In the genomic region with DNA sequence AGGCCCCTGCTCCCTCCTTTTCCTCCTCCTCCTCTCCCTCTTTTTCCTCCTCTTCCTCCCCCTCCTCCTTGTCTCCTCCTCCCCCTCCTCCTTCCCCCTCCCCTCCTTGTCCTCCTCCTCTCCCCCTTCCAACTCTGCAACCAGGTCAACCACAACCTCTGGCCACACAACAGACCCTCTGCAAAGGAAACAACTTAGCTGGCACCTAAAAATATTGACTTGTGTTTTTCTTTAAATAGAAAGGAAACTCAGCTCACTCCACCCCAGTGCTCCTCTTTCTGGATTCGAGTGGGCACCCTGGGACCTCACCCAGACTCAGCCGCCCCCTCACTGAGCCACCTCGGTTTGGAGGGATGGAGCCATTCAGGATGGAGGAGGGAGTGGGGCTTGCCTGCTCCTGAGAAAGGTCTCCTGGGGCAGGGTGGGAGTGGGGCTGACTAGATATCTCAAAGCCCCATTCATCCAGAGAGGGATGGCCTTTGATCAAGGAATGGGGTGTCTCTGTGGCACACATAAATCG, we compare ENCODE assay signal across 23 cellular contexts. TPM values are rescaled to one million over a fixed set of nuclear protein-coding genes. Genes with fewer than 3 reads are reported as not detected.
DNase-seq lines count a peak whose midpoint lies in the region; ATAC-seq and TF ChIP-seq lines count a peak whose summit lies in the region.
"Had no signal": no experiment of that assay in that cellular context is flagged by ENCODE, and none has a peak within 500 bp of the region (broad histone marks: within the 10 kb centered on the region; RNA-seq: fewer than 3 reads in every experiment).

No MANE protein-coding gene starts in this region.

- peaks cover 0 to 14% (median 7%) of the 10 kb centered on the region in 7 donors for H3K9me3 Mint-ChIP-seq in CD4-positive, CD25-positive, alpha-beta regulatory T cell
- peaks cover 36% of the 10 kb centered on the region for H3K9me3 Mint-ChIP-seq in T-helper 1 cell treated with Interleukin-12 subunit alpha and Interleukin-12 subunit beta and Interleukin-4 antibody, amounts not matched to agents 30 μg/mL and 1 μg/mL, for 36 hours
- H3K9me3 Mint-ChIP-seq in immature natural killer cell (peaks cover 0 to 5% (median under 1%) of the 10 kb centered on the region in 6 donors), glutamatergic neuron (ENCODE audit: unreplicated experiment) (peaks cover 6% of the 10 kb centered on the region)
- peaks cover 5% of the 10 kb centered on the region for H3K9me3 Mint-ChIP-seq in CD4-positive, alpha-beta T cell
- H3K9me3 Mint-ChIP-seq: CD8-positive, alpha-beta T cell had no signal

- H3K4me1 Mint-ChIP-seq in CD4-positive, CD25-positive, alpha-beta regulatory T cell = peaks cover 7 to 70% (median 38%) of the 10 kb centered on the region in 4 donors
- peaks cover 65% of the 10 kb centered on the region for H3K4me1 Mint-ChIP-seq in T-helper 1 cell treated with Interleukin-12 subunit alpha and Interleukin-12 subunit beta and Interleukin-4 antibody, amounts not matched to agents 30 μg/mL and 1 μg/mL, for 36 hours (ENCODE audit: low read depth)
- H3K4me1 Mint-ChIP-seq in immature natural killer cell (peaks cover 59 to 85% of the 10 kb centered on the region in 2 donors), glutamatergic neuron (ENCODE audit: low read depth, unreplicated experiment) (peaks cover 3% of the 10 kb centered on the region)
- H3K4me1 Mint-ChIP-seq in CD4-positive, alpha-beta T cell (ENCODE audit: low read depth) = peaks cover 54% of the 10 kb centered on the region

- H3K27me3 ChIP-seq in CD4-positive, CD25-positive, alpha-beta regulatory T cell (ENCODE audit: control insufficient read depth, insufficient read depth, low read length) = no peaks in the 10 kb centered on the region
- no peaks in the 10 kb centered on the region for H3K27me3 ChIP-seq in DND-41 (ENCODE audit: insufficient read depth, low read length, poor library complexity)
- H3K27me3 ChIP-seq in CD4-positive, alpha-beta T cell (ENCODE audit: control insufficient read depth, insufficient read depth, low read length) = no peaks in the 10 kb centered on the region
- H3K27me3 ChIP-seq: body of pancreas, upper lobe of left lung had no signal

- H3K4me3 Mint-ChIP-seq in CD4-positive, CD25-positive, alpha-beta regulatory T cell = peak overlapping the region in 3 of 4 donors; percentile 63 to 71 (median 68)
- H3K4me3 Mint-ChIP-seq in T-helper 1 cell treated with Interleukin-12 subunit alpha and Interleukin-12 subunit beta and Interleukin-4 antibody, amounts not matched to agents 30 μg/mL and 1 μg/mL, for 36 hours = peak overlapping the region; percentile 49
- peak overlapping the region; percentile 26 to 73 (median 64) for H3K4me3 Mint-ChIP-seq in immature natural killer cell
- H3K4me3 Mint-ChIP-seq in glutamatergic neuron (ENCODE audit: unreplicated experiment) = no peak overlapping the region
- no peak overlapping the region for H3K4me3 Mint-ChIP-seq in CD4-positive, alpha-beta T cell
- H3K4me3 Mint-ChIP-seq: CD8-positive, alpha-beta T cell; neural crest cell had no signal

- H3K4me1 ChIP-seq in CD4-positive, CD25-positive, alpha-beta regulatory T cell (ENCODE audit: control insufficient read depth, insufficient read depth, low read length, poor library complexity, severe bottlenecking) = peaks cover 61% of the 10 kb centered on the region
- H3K4me1 ChIP-seq in DND-41 (ENCODE audit: insufficient read depth, low read length) = peaks cover 68% of the 10 kb centered on the region

- no peak overlapping the region for H3K4me3 ChIP-seq in CD4-positive, CD25-positive, alpha-beta regulatory T cell (ENCODE audit: low read depth, low read length)
- no peak overlapping the region for H3K4me3 ChIP-seq in DND-41 (ENCODE audit: low read depth in 1 of 2, low read length in 2 of 2)
- H3K4me3 ChIP-seq: body of pancreas, left ventricle myocardium inferior, PC-9, upper lobe of left lung had no signal

- TF ChIP-seq CTCF in DND-41 (IDR thresholded peaks at IDR 0.05; ENCODE audit: borderline replicate concordance, extremely low read depth, low read length, poor library complexity, severe bottlenecking) = no peak
- no peak for TF ChIP-seq CTCF in glutamatergic neuron (IDR thresholded peaks at IDR 0.05; ENCODE audit: partially characterized antibody, unreplicated experiment)
- TF ChIP-seq CTCF in CD4-positive, alpha-beta T cell (IDR thresholded peaks at IDR 0.05) = no peak

- H3K36me3 ChIP-seq in CD4-positive, CD25-positive, alpha-beta regulatory T cell (ENCODE audit: control insufficient read depth, insufficient read depth, low read length) = no peaks in the 10 kb centered on the region
- no peaks in the 10 kb centered on the region for H3K36me3 ChIP-seq in DND-41 (ENCODE audit: insufficient read depth, low read length)
- H3K36me3 ChIP-seq: left ventricle myocardium inferior, upper lobe of left lung had no signal

- H3K79me2 ChIP-seq in DND-41 (ENCODE audit: insufficient read depth, low read length) = no peaks in the 10 kb centered on the region

- POLR2A ChIA-PET in CD4-positive, alpha-beta T cell (lab: Charles Lee) = no interaction called here

- intact Hi-C loops in CD4-positive, alpha-beta T cell (cut with DNase I, micrococcal nuclease) = no loop called here

- DNase-seq in CD4-positive, CD25-positive, alpha-beta regulatory T cell = peak in 1 of 3 donors; percentile 44
- DNase-seq in DND-41 (no peak), immature natural killer cell (no peak), glutamatergic neuron (no peak), occipital lobe (lab: John Stamatoyannopoulos, UW) (no peak)
- no peak for DNase-seq in CD4-positive, alpha-beta T cell
- DNase-seq: activated effector memory CD4-positive, alpha-beta T cell treated with Interleukin-2 at 50 U/mL for 16 hours; body of pancreas; CD8-positive, alpha-beta T cell; effector CD4-positive, alpha-beta T cell; left ventricle myocardium inferior; midbrain; NCI-H2171 treated with DMSO at 0.1 percent for 48 hours; NCI-H524; NK-92 treated with Interleukin-12 subunit alpha and Interleukin-12 subunit beta, amount 100 ng/mL, for 24 hours; PC-9; SIG-M5; SW 1271; upper lobe of left lung had no signal

- peak overlapping the region; percentile 75 to 81 (median 77) for H3K27ac Mint-ChIP-seq in CD4-positive, CD25-positive, alpha-beta regulatory T cell
- H3K27ac Mint-ChIP-seq in T-helper 1 cell treated with Interleukin-12 subunit alpha and Interleukin-12 subunit beta and Interleukin-4 antibody, amounts not matched to agents 30 μg/mL and 1 μg/mL, for 36 hours = peak overlapping the region; percentile 90
- H3K27ac Mint-ChIP-seq in immature natural killer cell (peak overlapping the region in 5 of 6 donors; percentile 14 to 86 (median 36)), glutamatergic neuron (ENCODE audit: unreplicated experiment) (no peak overlapping the region)
- H3K27ac Mint-ChIP-seq in CD4-positive, alpha-beta T cell = no peak overlapping the region

- H3K9me3 ChIP-seq in CD4-positive, CD25-positive, alpha-beta regulatory T cell (ENCODE audit: control insufficient read depth in 2 of 2, low read length in 2 of 2) = no peaks in the 10 kb centered on the region
- no peaks in the 10 kb centered on the region for H3K9me3 ChIP-seq in DND-41 (ENCODE audit: insufficient read depth, low read length, severe bottlenecking)
- peaks cover 5% of the 10 kb centered on the region for H3K9me3 ChIP-seq in CD4-positive, alpha-beta T cell (ENCODE audit: control insufficient read depth, low read length)
- H3K9me3 ChIP-seq: body of pancreas, upper lobe of left lung had no signal

- H3K27ac ChIP-seq in CD4-positive, CD25-positive, alpha-beta regulatory T cell (ENCODE audit: insufficient read depth, low read length, poor library complexity, severe bottlenecking) = peak overlapping the region; percentile 10
- peak overlapping the region; percentile 67 for H3K27ac ChIP-seq in DND-41 (ENCODE audit: low read length)
- H3K27ac ChIP-seq in CD4-positive, alpha-beta T cell (ENCODE audit: low read depth, low read length) = no peak overlapping the region
- H3K27ac ChIP-seq: body of pancreas, left ventricle myocardium inferior, PC-9, upper lobe of left lung had no signal

- no peak overlapping the region for H2AFZ ChIP-seq in DND-41 (ENCODE audit: low read depth, low read length)
- H2AFZ ChIP-seq: PC-9 had no signal

- H3K9ac ChIP-seq in DND-41 (ENCODE audit: low read depth, low read length) = no peak overlapping the region

- peaks cover 6% of the 10 kb centered on the region for H3K27me3 Mint-ChIP-seq in CD4-positive, CD25-positive, alpha-beta regulatory T cell
- no peaks in the 10 kb centered on the region for H3K27me3 Mint-ChIP-seq in T-helper 1 cell treated with Interleukin-12 subunit alpha and Interleukin-12 subunit beta and Interleukin-4 antibody, amounts not matched to agents 30 μg/mL and 1 μg/mL, for 36 hours (ENCODE audit: low read depth)
- H3K27me3 Mint-ChIP-seq in immature natural killer cell (ENCODE audit: low read depth in 3 of 3) (peaks cover 4 to 5% (median 4%) of the 10 kb centered on the region in 3 donors), glutamatergic neuron (ENCODE audit: unreplicated experiment) (peaks cover 8% of the 10 kb centered on the region)
- H3K27me3 Mint-ChIP-seq in CD4-positive, alpha-beta T cell = no peaks in the 10 kb centered on the region

- H3K4me2 ChIP-seq in DND-41 (ENCODE audit: insufficient read depth, low read length) = no peak overlapping the region
- H3K4me2 ChIP-seq: PC-9 had no signal

- CTCF ChIA-PET in CD4-positive, alpha-beta T cell (lab: Charles Lee) = interaction anchor here (1.7 kb wide), 1 partner anchor 15 kb away, joined by 4 read pairs; no protein-coding TSS in a partner anchor

- ATAC-seq in CD4-positive, CD25-positive, alpha-beta regulatory T cell (ENCODE audit: low read depth in 2 of 2) = no peak
- ATAC-seq in DND-41 (ENCODE audit: insufficient read depth, low read depth) = no peak
- no peak for ATAC-seq in HG03520 (IDR thresholded peaks at IDR 0.05; ENCODE audit: unreplicated experiment)
- no peak for ATAC-seq in CD4-positive, alpha-beta T cell (ENCODE audit: poor library complexity)
- ATAC-seq: activated CD4-positive, CD25-positive, alpha-beta regulatory T cell treated with anti-CD3 and anti-CD28 coated beads, Interleukin-2, amount 50 U/mL, for 24 hours; body of pancreas; CD8-positive, alpha-beta T cell had no signal

- no peaks in the 10 kb centered on the region for H3K36me3 Mint-ChIP-seq in CD4-positive, CD25-positive, alpha-beta regulatory T cell
- peaks cover 28% of the 10 kb centered on the region for H3K36me3 Mint-ChIP-seq in T-helper 1 cell treated with Interleukin-12 subunit alpha and Interleukin-12 subunit beta and Interleukin-4 antibody, amounts not matched to agents 30 μg/mL and 1 μg/mL, for 36 hours (ENCODE audit: low read depth)
- H3K36me3 Mint-ChIP-seq in immature natural killer cell (peaks cover 0 to 6% (median 0%) of the 10 kb centered on the region in 3 donors), glutamatergic neuron (ENCODE audit: unreplicated experiment) (peaks cover 18% of the 10 kb centered on the region)
- peaks cover 6% of the 10 kb centered on the region for H3K36me3 Mint-ChIP-seq in CD4-positive, alpha-beta T cell (ENCODE audit: low read depth)
- H3K36me3 Mint-ChIP-seq: CD8-positive, alpha-beta T cell had no signal

- H4K20me1 ChIP-seq in DND-41 (ENCODE audit: insufficient read depth, low read length) = no peaks in the 10 kb centered on the region

RNA-seq across cellular contexts. Expression of a gene that starts 10.2 kb away (rescaled TPM):
- 19.7 TPM for total RNA-seq in CD4-positive, CD25-positive, alpha-beta regulatory T cell
- 10 to 100 TPM in 3 of 4 donors, 1 to 10 TPM in 1; 7.0 to 12.3 (median 11.9) TPM for polyA plus RNA-seq in CD4-positive, CD25-positive, alpha-beta regulatory T cell
- 1 to 10 TPM in 2 of 3 donors, not detected in 1; 2.4 to 6.6 TPM for polyA plus RNA-seq in immature natural killer cell
- total RNA-seq in glutamatergic neuron (ENCODE audit: unreplicated experiment) (78.6 TPM), occipital lobe (2.3 TPM)
- 1 to 10 TPM; 1.9 to 2.3 TPM for total RNA-seq in CD4-positive, alpha-beta T cell

RNA-seq across cellular contexts. Expression of a gene that starts 47.9 kb away (rescaled TPM):
- total RNA-seq in CD4-positive, CD25-positive, alpha-beta regulatory T cell = 19.4 TPM
- polyA plus RNA-seq in CD4-positive, CD25-positive, alpha-beta regulatory T cell = 1 to 10 TPM; 7.8 to 10.0 (median 8.8) TPM
- polyA plus RNA-seq in immature natural killer cell = 10 to 100 TPM in 1 of 3 donors, 1 to 10 TPM in 2; 6.2 to 15.4 (median 9.0) TPM
- total RNA-seq in glutamatergic neuron (ENCODE audit: unreplicated experiment) (5.0 TPM), occipital lobe (6.2 TPM)
- total RNA-seq in CD4-positive, alpha-beta T cell = 10 to 100 TPM; 13.6 to 13.9 TPM

Comparison
In these comparisons a context has a peak if more than half of its experiments do, and no peak if none do; other contexts are left out.
1. H3K27ac Mint-ChIP-seq: peak in CD4-positive, CD25-positive, alpha-beta regulatory T cell (3 of 3), T-helper 1 cell treated with Interleukin-12 subunit alpha and Interleukin-12 subunit beta and Interleukin-4 antibody, amounts not matched to agents 30 μg/mL and 1 μg/mL, for 36 hours (single experiment) and immature natural killer cell (5 of 6); none in glutamatergic neuron (single experiment) and CD4-positive, alpha-beta T cell (single experiment).
2. H3K4me3 Mint-ChIP-seq: peak in CD4-positive, CD25-positive, alpha-beta regulatory T cell (3 of 4), T-helper 1 cell treated with Interleukin-12 subunit alpha and Interleukin-12 subunit beta and Interleukin-4 antibody, amounts not matched to agents 30 μg/mL and 1 μg/mL, for 36 hours (single experiment) and immature natural killer cell (5 of 5); none in glutamatergic neuron (single experiment) and CD4-positive, alpha-beta T cell (single experiment).